In the genomic region with DNA sequence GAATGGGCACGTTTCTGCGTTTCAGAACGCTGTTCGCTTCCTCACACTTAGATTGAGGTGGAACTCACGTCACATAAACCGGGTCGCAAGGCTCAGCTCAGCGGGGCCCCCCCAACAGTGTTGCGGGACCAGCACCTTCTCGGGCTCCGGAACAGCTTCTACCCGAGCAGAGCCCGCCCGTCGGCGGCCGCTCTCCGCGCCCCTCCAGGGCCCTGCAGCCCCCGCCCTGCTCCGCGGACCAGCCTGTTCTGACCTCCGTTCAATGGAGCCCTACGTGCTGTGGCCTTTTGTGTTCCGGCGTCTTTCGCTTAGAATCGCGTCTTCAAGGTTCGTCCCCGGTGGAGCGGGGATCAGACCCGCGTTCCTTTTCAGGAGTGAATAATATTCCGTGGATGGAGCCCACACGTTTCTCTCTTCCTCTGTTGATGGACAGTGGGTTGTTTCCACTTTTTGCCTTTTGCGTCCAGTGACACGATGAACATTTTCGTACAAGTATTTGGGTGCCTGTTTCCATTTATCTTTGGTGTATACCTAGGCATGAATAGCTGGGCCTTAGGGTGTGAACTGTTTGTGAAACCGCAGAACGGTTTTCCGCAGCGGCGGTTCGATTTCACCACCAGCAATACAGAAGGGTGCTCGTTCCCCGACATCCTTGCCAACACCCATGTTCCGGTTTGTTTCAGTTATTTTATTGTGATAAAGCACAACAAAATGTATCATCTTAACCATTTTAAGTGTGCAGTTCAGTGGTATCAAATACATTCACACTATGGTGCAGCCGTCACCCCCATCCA, we compare ENCODE assay signal across 1 cellular context.
TF ChIP-seq lines count a peak whose summit lies in the region.

No MANE protein-coding gene starts in this region.

TF ChIP-seq in GM23338, 12 proteins besides CTCF, POLR2A, EP300 and RAD21:
- TF ChIP-seq ETS1 (IDR thresholded peaks at IDR 0.05), result no peak
- no peak for TF ChIP-seq JUNB (IDR thresholded peaks at IDR 0.05; ENCODE audit: unreplicated experiment)
- TF ChIP-seq EZH2phosphoT487 (IDR thresholded peaks at IDR 0.05; ENCODE audit: unreplicated experiment), result no peak
- no peak for TF ChIP-seq EZH2 (IDR thresholded peaks at IDR 0.05; ENCODE audit: low read depth, unreplicated experiment)
- no peak for TF ChIP-seq CREB1 (CRISPR knock-in tag; IDR thresholded peaks at IDR 0.05; ENCODE audit: low read depth)
- TF ChIP-seq POLR2AphosphoS5 (IDR thresholded peaks at IDR 0.05; ENCODE audit: low read depth), result no peak
- TF ChIP-seq ZNF331 (CRISPR knock-in tag; IDR thresholded peaks at IDR 0.05; ENCODE audit: low read depth), result no peak
- no peak for TF ChIP-seq ZNF114 (CRISPR knock-in tag; IDR thresholded peaks at IDR 0.05)
